28 cellular contexts compared by ENCODE assay signal in the genomic region with DNA sequence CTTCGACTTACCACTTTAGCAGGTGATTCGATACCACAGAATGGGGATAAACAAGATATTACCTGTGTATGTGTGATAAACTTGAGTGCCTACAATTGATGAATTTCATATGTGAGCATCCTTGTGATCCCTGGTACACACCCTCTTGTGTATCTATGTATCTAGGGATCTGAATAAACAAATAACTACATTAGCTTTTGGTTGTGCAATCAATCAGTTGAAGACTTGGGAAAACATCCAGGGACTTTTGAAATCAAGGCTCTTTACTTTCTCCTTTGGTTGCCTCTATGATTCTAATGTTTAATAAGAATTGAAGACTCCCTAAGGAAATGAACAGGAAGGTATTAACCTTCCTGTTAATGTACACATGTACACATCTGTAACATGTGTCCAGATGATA.
"Had no signal": no experiment of that assay in that cellular context is flagged by ENCODE, and none has a peak within 500 bp of the region (broad histone marks: within the 10 kb centered on the region; RNA-seq: fewer than 3 reads in every experiment).

No MANE protein-coding gene starts in this region.

- H3K4me3 Mint-ChIP-seq: activated CD4-positive, alpha-beta memory T cell treated with anti-CD3 and anti-CD28 coated beads, Interleukin-2, amount 10 ng/mL, durations not matched to agents 7 days and 5 days; activated CD8-positive, alpha-beta memory T cell treated with anti-CD3 and anti-CD28 coated beads, Interleukin-2, amount 10 ng/mL, durations not matched to agents 7 days and 5 days; activated naive CD8-positive, alpha-beta T cell treated with anti-CD3 and anti-CD28 coated beads for 36 hours had no signal

- H3K27ac Mint-ChIP-seq: activated CD4-positive, alpha-beta memory T cell treated with anti-CD3 and anti-CD28 coated beads, Interleukin-2, amount 10 ng/mL, durations not matched to agents 7 days and 5 days; activated CD8-positive, alpha-beta memory T cell treated with anti-CD3 and anti-CD28 coated beads, Interleukin-2, amount 10 ng/mL, durations not matched to agents 7 days and 5 days; activated naive CD8-positive, alpha-beta T cell treated with anti-CD3 and anti-CD28 coated beads for 36 hours had no signal

- H3K4me1 ChIP-seq: ascending aorta, SJCRH30 had no signal

- H3K27me3 ChIP-seq: ascending aorta, MG63, SJCRH30 had no signal

- H3K9me3 ChIP-seq: ascending aorta, MG63 had no signal

- H3K4me1 Mint-ChIP-seq: activated CD4-positive, alpha-beta memory T cell treated with anti-CD3 and anti-CD28 coated beads, Interleukin-2, amount 10 ng/mL, durations not matched to agents 7 days and 5 days; activated CD8-positive, alpha-beta memory T cell treated with anti-CD3 and anti-CD28 coated beads, Interleukin-2, amount 10 ng/mL, durations not matched to agents 7 days and 5 days; activated naive CD8-positive, alpha-beta T cell treated with anti-CD3 and anti-CD28 coated beads for 36 hours had no signal

- H3K27me3 Mint-ChIP-seq: activated CD4-positive, alpha-beta memory T cell treated with anti-CD3 and anti-CD28 coated beads, Interleukin-2, amount 10 ng/mL, durations not matched to agents 7 days and 5 days; activated CD8-positive, alpha-beta memory T cell treated with anti-CD3 and anti-CD28 coated beads, Interleukin-2, amount 10 ng/mL, durations not matched to agents 7 days and 5 days; activated naive CD8-positive, alpha-beta T cell treated with anti-CD3 and anti-CD28 coated beads for 36 hours had no signal

- H3K4me3 ChIP-seq: ascending aorta, MG63, SJCRH30, SK-N-MC had no signal

- H3K36me3 ChIP-seq: ascending aorta, MG63, SJCRH30, WERI-Rb-1 had no signal

- H3K27ac ChIP-seq: ascending aorta, SJCRH30, SK-N-MC, WERI-Rb-1 had no signal

- H3K36me3 Mint-ChIP-seq: activated CD8-positive, alpha-beta memory T cell treated with anti-CD3 and anti-CD28 coated beads, Interleukin-2, amount 10 ng/mL, durations not matched to agents 7 days and 5 days; activated naive CD8-positive, alpha-beta T cell treated with anti-CD3 and anti-CD28 coated beads for 36 hours had no signal

- DNase-seq: activated CD4-positive, alpha-beta memory T cell treated with anti-CD3 and anti-CD28 coated beads, Interleukin-2, amount 10 ng/mL, durations not matched to agents 7 days and 5 days; activated CD4-positive, alpha-beta T cell treated with anti-CD3 and anti-CD28 coated beads for 1 hour; activated CD4-positive, alpha-beta T cell treated with anti-CD3 and anti-CD28 coated beads for 48 hours; activated CD4-positive, CD25-positive, alpha-beta regulatory T cell; activated CD8-positive, alpha-beta memory T cell treated with anti-CD3 and anti-CD28 coated beads for 24 hours; activated CD8-positive, alpha-beta memory T cell treated with anti-CD3 and anti-CD28 coated beads, Interleukin-2, amount 10 ng/mL, durations not matched to agents 7 days and 5 days; activated CD8-positive, alpha-beta memory T cell treated with anti-CD3 and anti-CD28 coated beads, Interleukin-2, amount 50 U/mL, for 48 hours; activated effector memory CD4-positive, alpha-beta T cell treated with Interleukin-2 at 50 U/mL for 16 hours; activated naive CD4-positive, alpha-beta T cell treated with anti-CD3 and anti-CD28 coated beads, Interleukin-2, amount 50 U/mL, for 16 hours; activated naive CD8-positive, alpha-beta T cell treated with anti-CD3 and anti-CD28 coated beads for 36 hours; activated T-cell treated with anti-CD3 and anti-CD28 coated beads, Interleukin-2, amount 50 U/mL, for 48 hours; amygdala; central memory CD4-positive, alpha-beta T cell; Karpas-422; MG63; MV-4-11; NCI-H1092; NCI-H1436 treated with DMSO at 0.1 percent for 48 hours; NCI-H1694 treated with DMSO at 0.1 percent for 48 hours; NCI-H2029; NCI-H345; NCI-H524 treated with DMSO at 0.1 percent for 48 hours; SHP77; SJCRH30; T1000; WERI-Rb-1 had no signal
